ENCODE assay signal across 24 cellular contexts in the genomic region with DNA sequence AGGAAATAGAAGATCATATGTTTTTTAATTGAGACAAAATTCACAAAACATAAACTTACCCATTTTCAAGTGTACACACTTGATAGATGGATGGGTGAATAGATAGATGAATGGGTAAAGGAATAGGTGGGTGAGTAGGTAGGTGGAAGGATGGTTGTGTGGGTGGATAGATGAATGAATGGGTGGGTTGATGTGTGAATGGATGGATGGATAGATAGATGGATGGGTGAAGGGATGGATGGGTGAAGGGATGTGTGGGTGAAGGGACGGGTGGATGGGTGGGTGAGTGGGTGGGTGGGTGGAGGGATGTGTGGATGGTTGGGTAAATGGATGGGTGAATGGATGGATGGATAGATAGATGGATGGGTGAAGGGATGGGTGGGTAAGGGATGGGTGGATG.
"Had no signal": no experiment of that assay in that cellular context is flagged by ENCODE, and none has a peak within 500 bp of the region (broad histone marks: within the 10 kb centered on the region; RNA-seq: fewer than 3 reads in every experiment).

No MANE protein-coding gene starts in this region.

- H3K4me3 ChIP-seq: stomach, suprapubic skin, testis, thoracic aorta, thyroid gland, tibial artery, tibial nerve, transverse colon, upper lobe of left lung, upper lobe of right lung, uterus, vagina had no signal

- H3K9me3 ChIP-seq: testis, thyroid gland, tibial artery, transverse colon, upper lobe of left lung, upper lobe of right lung, vagina had no signal

- H3K4me1 ChIP-seq: stomach, suprapubic skin, testis, thyroid gland, tibial artery, tibial nerve, transverse colon, upper lobe of left lung, upper lobe of right lung, uterus, vagina had no signal

- DNase-seq: stimulated activated CD4-positive, alpha-beta T cell treated with anti-CD3 and anti-CD28 coated beads, Interleukin-2, amount 100 ng/mL, for 48 hours; stimulated activated CD4-positive, alpha-beta T cell treated with anti-CD3 and anti-CD28 coated beads, Interleukin-4, amount 100 ng/mL, for 1 hour; stimulated activated CD4-positive, alpha-beta T cell treated with anti-CD3 and anti-CD28 coated beads, Interleukin-4, amount 100 ng/mL, for 24 hours; stimulated activated CD4-positive, alpha-beta T cell treated with anti-CD3 and anti-CD28 coated beads, Interleukin-4, amount 100 ng/mL, for 4 hours; stimulated activated CD8-positive, alpha-beta memory T cell treated with anti-CD3 and anti-CD28 coated beads, Interleukin-4, amount 100 ng/mL, for 48 hours; stimulated activated naive B cell treated with anti-CD40 and anti-IgM and Interleukin-4, amounts not matched to agents 10 μg/mL and 1 μg/mL and 100 μg/mL, for 72 hours; stimulated activated naive CD4-positive, alpha-beta T cell; stimulated activated naive CD4-positive, alpha-beta T cell treated with Interleukin-2 at 50 U/mL for 16 hours; stimulated activated naive CD8-positive, alpha-beta T cell treated with anti-CD3 and anti-CD28 coated beads, Interleukin-15, amount 100 ng/mL, for 72 hours; stimulated activated naive CD8-positive, alpha-beta T cell treated with anti-CD3 and anti-CD28 coated beads, Interleukin-15, Interleukin-2, amounts not matched to agents 100 U/mL and 50 U/mL, for 24 hours; stomach; substantia nigra; testis; thyroid gland; tibial artery; transverse colon; trophoblast cell; upper lobe of left lung; upper lobe of right lung; uterus had no signal

- H3K36me3 ChIP-seq: stomach, suprapubic skin, thoracic aorta, thyroid gland, tibial artery, tibial nerve, transverse colon, upper lobe of left lung, upper lobe of right lung, uterus, vagina had no signal

- H3K27ac ChIP-seq: stomach, suprapubic skin, testis, thoracic aorta, thyroid gland, tibial artery, tibial nerve, transverse colon, upper lobe of left lung, upper lobe of right lung, uterus, vagina had no signal
